In the genomic region with DNA sequence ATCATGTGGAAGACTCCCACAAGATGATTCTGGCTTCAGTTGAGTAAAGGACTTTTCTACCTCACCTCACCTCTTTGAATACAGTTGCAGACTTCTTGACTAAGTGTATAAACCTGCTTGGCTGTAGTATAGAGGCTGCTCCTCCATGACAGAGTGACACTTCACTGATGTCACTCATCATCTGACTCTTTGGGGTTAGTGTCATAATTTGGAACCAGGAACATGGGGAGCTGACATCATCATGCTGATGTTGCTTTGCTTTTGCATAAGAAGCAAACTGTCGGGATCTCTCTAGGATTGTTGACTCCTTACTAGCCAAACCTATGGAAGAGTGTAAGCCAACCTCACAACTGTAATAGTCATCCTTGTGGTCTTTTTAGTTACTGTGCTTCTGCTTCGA, we compare ENCODE assay signal across 30 cellular contexts.
"Had no signal": no experiment of that assay in that cellular context is flagged by ENCODE, and none has a peak within 500 bp of the region (broad histone marks: within the 10 kb centered on the region; RNA-seq: fewer than 3 reads in every experiment).

No MANE protein-coding gene starts in this region.

- H2AFZ ChIP-seq: neural progenitor cell, parathyroid adenoma had no signal

- H3K4me1 ChIP-seq: neural progenitor cell, parathyroid adenoma, psoas muscle, spleen, testis, upper lobe of right lung, uterus had no signal

- H3K79me2 ChIP-seq: parathyroid adenoma had no signal

- H3K36me3 ChIP-seq: neural progenitor cell, ovary, spleen, suprapubic skin, tibial artery, transverse colon, upper lobe of right lung, uterus had no signal

- H3K27me3 ChIP-seq: neural progenitor cell, ovary, spleen, suprapubic skin, testis, tibial artery, transverse colon, upper lobe of right lung, uterus had no signal

- H3K4me1 Mint-ChIP-seq: natural killer cell; neural progenitor cell; stimulated activated memory B cell treated with anti-CD40 and anti-IgM and Interleukin-4, amounts not matched to agents 10 μg/mL and 1 μg/mL and 100 μg/mL, for 72 hours; stimulated activated naive CD8-positive, alpha-beta T cell treated with anti-CD3 and anti-CD28 coated beads, Interleukin-15, amount 100 ng/mL, for 72 hours had no signal

- H3K9me3 Mint-ChIP-seq: nephron; neural progenitor cell; stimulated activated memory B cell treated with anti-CD40 and anti-IgM and Interleukin-4, amounts not matched to agents 10 μg/mL and 1 μg/mL and 100 μg/mL, for 72 hours; stimulated activated naive CD8-positive, alpha-beta T cell treated with anti-CD3 and anti-CD28 coated beads, Interleukin-15, amount 100 ng/mL, for 72 hours; type B pancreatic cell had no signal

- H3K27ac ChIP-seq: neural progenitor cell, ovary, parathyroid adenoma, psoas muscle, skin epidermis, spleen, suprapubic skin, testis, tibial artery, transverse colon, upper lobe of right lung, uterus had no signal

- H3K27ac Mint-ChIP-seq: natural killer cell; nephron; neural progenitor cell; progenitor cell of endocrine pancreas; stimulated activated memory B cell treated with anti-CD40 and anti-IgM and Interleukin-4, amounts not matched to agents 10 μg/mL and 1 μg/mL and 100 μg/mL, for 72 hours; stimulated activated naive CD8-positive, alpha-beta T cell treated with anti-CD3 and anti-CD28 coated beads, Interleukin-15, amount 100 ng/mL, for 72 hours; type B pancreatic cell had no signal

- H3K36me3 Mint-ChIP-seq: natural killer cell; neural progenitor cell; stimulated activated memory B cell treated with anti-CD40 and anti-IgM and Interleukin-4, amounts not matched to agents 10 μg/mL and 1 μg/mL and 100 μg/mL, for 72 hours; type B pancreatic cell had no signal

- H3K4me3 Mint-ChIP-seq: natural killer cell; nephron; neural progenitor cell; stimulated activated memory B cell treated with anti-CD40 and anti-IgM and Interleukin-4, amounts not matched to agents 10 μg/mL and 1 μg/mL and 100 μg/mL, for 72 hours; stimulated activated naive CD8-positive, alpha-beta T cell treated with anti-CD3 and anti-CD28 coated beads, Interleukin-15, amount 100 ng/mL, for 72 hours; type B pancreatic cell had no signal

- H3K9me3 ChIP-seq: ovary, psoas muscle, suprapubic skin, testis, tibial artery, transverse colon, upper lobe of right lung, uterus had no signal

- H3K4me2 ChIP-seq: neural progenitor cell, smooth muscle cell had no signal

- H3K9ac ChIP-seq: neural progenitor cell, parathyroid adenoma had no signal

- H3K4me3 ChIP-seq: neural progenitor cell, ovary, psoas muscle, skin epidermis, smooth muscle cell, spleen, suprapubic skin, testis, tibial artery, transverse colon, upper lobe of right lung, uterus had no signal

- H3K27me3 Mint-ChIP-seq: progenitor cell of endocrine pancreas; stimulated activated memory B cell treated with anti-CD40 and anti-IgM and Interleukin-4, amounts not matched to agents 10 μg/mL and 1 μg/mL and 100 μg/mL, for 72 hours; stimulated activated naive CD8-positive, alpha-beta T cell treated with anti-CD3 and anti-CD28 coated beads, Interleukin-15, amount 100 ng/mL, for 72 hours; type B pancreatic cell had no signal

- DNase-seq: natural killer cell; occipital lobe; ovary; posterior cingulate gyrus; psoas muscle; right cardiac atrium; spleen; stimulated activated CD4-positive, alpha-beta T cell treated with anti-CD3 and anti-CD28 coated beads, Interleukin-12 subunit alpha, Interleukin-12 subunit beta, amount 100 ng/mL, for 4 hours; stimulated activated CD4-positive, alpha-beta T cell treated with anti-CD3 and anti-CD28 coated beads, Interleukin-1b, Interleukin-23, amount 100 ng/mL, for 48 hours; stimulated activated CD4-positive, alpha-beta T cell treated with anti-CD3 and anti-CD28 coated beads, Interleukin-4, amount 100 ng/mL, for 1 hour; stimulated activated CD4-positive, alpha-beta T cell treated with anti-CD3 and anti-CD28 coated beads, Interleukin-4, amount 100 ng/mL, for 4 hours; stimulated activated CD8-positive, alpha-beta memory T cell treated with anti-CD3 and anti-CD28 coated beads, Interleukin-4, amount 100 ng/mL, for 48 hours; stimulated activated naive CD4-positive, alpha-beta T cell; stimulated activated naive CD8-positive, alpha-beta T cell treated with anti-CD3 and anti-CD28 coated beads, Interleukin-15, amount 100 ng/mL, for 72 hours; stimulated activated naive CD8-positive, alpha-beta T cell treated with anti-CD3 and anti-CD28 coated beads, Interleukin-15, Interleukin-2, amounts not matched to agents 100 U/mL and 50 U/mL, for 24 hours; substantia nigra; testis; tibial artery; transverse colon; upper lobe of right lung; uterus had no signal
